Comparison of ENCODE assay signal across 8 cellular contexts in genomic region chr19:34364830-34365462, GRCh38. TPM values are rescaled to one million over a fixed set of nuclear protein-coding genes. Genes with fewer than 3 reads are reported as not detected.
DNase-seq lines count a peak whose midpoint lies in the region; ATAC-seq and TF ChIP-seq lines count a peak whose summit lies in the region.

TSS of gene GPI (plus strand) at chr19:34365196. CDS start at chr19:34365267, 71 bp downstream.

- no peak for TF ChIP-seq CTCF in AG04450 (IDR thresholded peaks at IDR 0.05; ENCODE audit: low read depth, low read length)
- peak in 2 of 56 donors; percentile 8 to 18 for TF ChIP-seq CTCF in dorsolateral prefrontal cortex (IDR thresholded peaks at IDR 0.05 in 54 of 56, conservative IDR thresholded peaks at IDR 0.05 in 2 of 56; ENCODE audit: low read depth in 1 of 56, partially characterized antibody in 56 of 56)
- no peak for TF ChIP-seq CTCF in lower leg skin (IDR thresholded peaks at IDR 0.05)

- ATAC-seq in GM19035 (IDR thresholded peaks at IDR 0.05; ENCODE audit: unreplicated experiment) (peak; percentile 67), HG03342 (IDR thresholded peaks at IDR 0.05; ENCODE audit: unreplicated experiment) (peak; percentile 62)

- DNase-seq in AG04450 (ENCODE audit: low read depth, low spot score), result no peak
- DNase-seq in NCI-H748 treated with DMSO at 0.1 percent for 48 hours (lab: John Stamatoyannopoulos, UW), result peak; percentile 59
- peak; percentile 76 to 77 for DNase-seq in activated CD4-positive, alpha-beta T cell treated with anti-CD3 and anti-CD28 coated beads, Interleukin-2, amount 50 U/mL, for 48 hours
- DNase-seq in dorsolateral prefrontal cortex, result peak; percentile 35 to 80 (median 56)
- peak; percentile 36 to 89 for DNase-seq in lower leg skin (ENCODE audit: low spot score in 2 of 2)
- DNase-seq in stimulated activated CD4-positive, alpha-beta T cell treated with anti-CD3 and anti-CD28 coated beads, Interleukin-4, amount 100 ng/mL, for 24 hours, result peak; percentile 73

- CTCF ChIA-PET in AG04450 (lab: Charles Lee), result interaction anchor here (1.5 kb wide), 1 partner anchor 19 kb away, joined by 3 read pairs; no protein-coding TSS in a partner anchor

- H3K9me3 ChIP-seq in AG04450 (ENCODE audit: control insufficient read depth, insufficient read depth, low read length), result no peaks in the 10 kb centered on the region

- intact Hi-C loops in dorsolateral prefrontal cortex (cut with DNase I) (loop anchor here (2.0 to 5.0 kb wide), 2 partner anchors 40 to 62 kb away; partner anchors contain the start of genes PDCD2L (in 1 of the 2) and UBA2 (in 1 of the 2)), lower leg skin (cut with DNase I; ENCODE audit: low total_unique reads) (no loop called here)

- no peak within 1 kb of the TSS for H3K27ac ChIP-seq in AG04450 (ENCODE audit: low read depth, low read length)
- H3K27ac ChIP-seq in dorsolateral prefrontal cortex, result peak within 1 kb of the TSS in 57 of 59 donors; percentile 39 to 94 (median 83)

- POLR2A ChIA-PET in AG04450 (lab: Yijun Ruan, JAX), result interaction anchor here (0.9 to 1.1 kb wide), 2 partner anchors 86 to 132 kb away, joined by 4 to 5 read pairs; no protein-coding TSS in a partner anchor

- TF ChIP-seq POLR2A in lower leg skin (IDR thresholded peaks at IDR 0.05), result no peak

- H3K27me3 ChIP-seq in AG04450 (ENCODE audit: control insufficient read depth, insufficient read depth, low read length) (no peaks in the 10 kb centered on the region), dorsolateral prefrontal cortex (no peaks in the 10 kb centered on the region)

- WGBS in lower leg skin, 2 donors, result 1 to 2% methylated on average over 23 to 24 of the region's 67 CpGs

- H3K4me3 ChIP-seq in AG04450 (ENCODE audit: low read depth, low read length) (peak within 1 kb of the TSS; percentile 80), dorsolateral prefrontal cortex (peak within 1 kb of the TSS; percentile 65 to 99 (median 94)), lower leg skin (ENCODE audit: low read depth, poor library complexity, severe bottlenecking) (peak within 1 kb of the TSS; percentile 95)

RNA-seq across cellular contexts. Expression of gene GPI, which starts in this region (rescaled TPM):
- polyA plus RNA-seq in AG04450 (2011; rRNA removed), result 140 and 141 TPM in 2 replicates
- 252 and 311 TPM in 2 replicates for polyA minus RNA-seq in AG04450 (2011; rRNA and poly(A)+ RNA removed)
- total RNA-seq in dorsolateral prefrontal cortex, result 100 to 1,000 TPM; 264 to 683 (median 537) TPM
- 100 to 1,000 TPM; 117 to 195 (median 124) TPM for total RNA-seq in lower leg skin
